18 cellular contexts compared by ENCODE assay signal in genomic region chr10:82762641-82763040, GRCh38.
DNase-seq lines count a peak whose midpoint lies in the region; ATAC-seq and TF ChIP-seq lines count a peak whose summit lies in the region.
"Had no signal": no experiment of that assay in that cellular context is flagged by ENCODE, and none has a peak within 500 bp of the region (broad histone marks: within the 10 kb centered on the region; RNA-seq: fewer than 3 reads in every experiment).

No MANE protein-coding gene starts in this region.

- H3K9me3 ChIP-seq in CD8-positive, alpha-beta T cell (ENCODE audit: low read length): no peaks in the 10 kb centered on the region
- H3K9me3 ChIP-seq in lower lobe of right lung (no peaks in the 10 kb centered on the region), endodermal cell (ENCODE audit: control insufficient read depth, low read length) (no peaks in the 10 kb centered on the region)

- peak; percentile 0 for TF ChIP-seq CTCF in CD8-positive, alpha-beta T cell (IDR thresholded peaks at IDR 0.05)
- TF ChIP-seq CTCF in astrocyte of the cerebellum (IDR thresholded peaks at IDR 0.05; ENCODE audit: low read depth, low read length, missing control alignments) (no peak), lower lobe of right lung (IDR thresholded peaks at IDR 0.05) (no peak), endodermal cell (conservative IDR thresholded peaks at IDR 0.05) (no peak)

- WGBS in endodermal cell (ENCODE audit: insufficient coverage in 1 of 2, insufficient read length in 1 of 2), 2 experiments: 95 to 100% methylated on average over 1 to 2 of the region's 2 CpGs

- H3K27me3 ChIP-seq in CD8-positive, alpha-beta T cell (ENCODE audit: insufficient read depth, low read length): no peaks in the 10 kb centered on the region
- H3K27me3 ChIP-seq in lower lobe of right lung (ENCODE audit: low read depth) (no peaks in the 10 kb centered on the region), endodermal cell (ENCODE audit: control insufficient read depth, insufficient read depth, low read length, poor library complexity, severe bottlenecking) (no peaks in the 10 kb centered on the region)

- H3K4me1 ChIP-seq in CD8-positive, alpha-beta T cell (ENCODE audit: insufficient read depth, low read length): no peaks in the 10 kb centered on the region
- H3K4me1 ChIP-seq in lower lobe of right lung (no peaks in the 10 kb centered on the region), endodermal cell (ENCODE audit: control insufficient read depth, insufficient read depth, low read length) (no peaks in the 10 kb centered on the region)

- H3K4me3 ChIP-seq in CD8-positive, alpha-beta T cell (ENCODE audit: low read depth, low read length): no peak overlapping the region
- H3K4me3 ChIP-seq in astrocyte of the cerebellum (ENCODE audit: low read depth, low read length) (no peak overlapping the region), lower lobe of right lung (no peak overlapping the region), endodermal cell (ENCODE audit: low read length) (no peak overlapping the region)
- H3K4me3 ChIP-seq: GM12878, GM23338 had no signal

- no peak for ATAC-seq in CD8-positive, alpha-beta T cell
- ATAC-seq in lower lobe of right lung: no peak
- ATAC-seq: GM12878, GM23338, HCT116 had no signal

- intact Hi-C loops in CD8-positive, alpha-beta T cell (cut with DNase I, micrococcal nuclease): no loop called here
- intact Hi-C loops in lower lobe of right lung (cut with DNase I): no loop called here

- no peak overlapping the region for H3K27ac Mint-ChIP-seq in CD8-positive, alpha-beta T cell
- no peak overlapping the region for H3K27ac Mint-ChIP-seq in endodermal cell
- H3K27ac Mint-ChIP-seq: CD4-positive, alpha-beta memory T cell; GM23338; H9 had no signal

- H3K9ac ChIP-seq in endodermal cell (ENCODE audit: extremely low read depth, low read length, poor library complexity, severe bottlenecking): no peak overlapping the region

- H3K36me3 ChIP-seq in CD8-positive, alpha-beta T cell (ENCODE audit: insufficient read depth, low read length): no peaks in the 10 kb centered on the region
- H3K36me3 ChIP-seq in lower lobe of right lung (no peaks in the 10 kb centered on the region), endodermal cell (ENCODE audit: control insufficient read depth, insufficient read depth, low read length) (no peaks in the 10 kb centered on the region)

- CTCF ChIA-PET in CD8-positive, alpha-beta T cell (lab: Charles Lee): no interaction called here

- no peaks in the 10 kb centered on the region for H3K4me1 Mint-ChIP-seq in CD8-positive, alpha-beta T cell (ENCODE audit: low read depth)
- peaks cover 3% of the 10 kb centered on the region for H3K4me1 Mint-ChIP-seq in endodermal cell
- H3K4me1 Mint-ChIP-seq: CD4-positive, alpha-beta memory T cell had no signal

- no peak overlapping the region for H3K4me3 Mint-ChIP-seq in CD8-positive, alpha-beta T cell
- H3K4me3 Mint-ChIP-seq in endodermal cell: no peak overlapping the region
- H3K4me3 Mint-ChIP-seq: CD4-positive, alpha-beta memory T cell; GM23338; H9 had no signal

- no peak overlapping the region for H3K27ac ChIP-seq in CD8-positive, alpha-beta T cell (ENCODE audit: low read depth, low read length)
- H3K27ac ChIP-seq in lower lobe of right lung (no peak overlapping the region), endodermal cell (ENCODE audit: low read depth, low read length) (no peak overlapping the region)

- POLR2A ChIA-PET in CD8-positive, alpha-beta T cell (lab: Charles Lee): no interaction called here

- in situ Hi-C loops in astrocyte of the cerebellum (cut with HindIII; ENCODE audit: low sequenced_read_pairs): no loop called here

- DNase-seq in CD8-positive, alpha-beta T cell: no peak
- peak; percentile 1 for DNase-seq in COLO829 (ENCODE audit: low spot score)
- DNase-seq in RPMI7951 (ENCODE audit: low read depth): peak; percentile 28
- DNase-seq in astrocyte of the cerebellum (ENCODE audit: low read depth): peak; percentile 2
- DNase-seq in lower lobe of right lung: no peak
- no peak for DNase-seq in NCI-H526 treated with DMSO at 0.1 percent for 48 hours (lab: John Stamatoyannopoulos, UW)
- no peak for DNase-seq in endodermal cell
- DNase-seq in ureter (ENCODE audit: low spot score): no peak
- DNase-seq: C1 segment of cervical spinal cord; CD4-positive, alpha-beta memory T cell; DMS 273 treated with DMSO at 0.1 percent for 48 hours; DMS79; EL; GDM1; H9 had no signal

- peaks cover 5% of the 10 kb centered on the region for H3K9me3 Mint-ChIP-seq in CD8-positive, alpha-beta T cell
- H3K9me3 Mint-ChIP-seq in endodermal cell: peaks cover 7% of the 10 kb centered on the region

- H3K36me3 Mint-ChIP-seq in CD8-positive, alpha-beta T cell: no peaks in the 10 kb centered on the region
- H3K36me3 Mint-ChIP-seq in endodermal cell (ENCODE audit: low read depth): peaks cover 3% of the 10 kb centered on the region
- H3K36me3 Mint-ChIP-seq: CD4-positive, alpha-beta memory T cell had no signal

- H3K27me3 Mint-ChIP-seq in CD8-positive, alpha-beta T cell (ENCODE audit: low read depth): no peaks in the 10 kb centered on the region
- no peaks in the 10 kb centered on the region for H3K27me3 Mint-ChIP-seq in endodermal cell (ENCODE audit: insufficient read depth)
- H3K27me3 Mint-ChIP-seq: CD4-positive, alpha-beta memory T cell had no signal

Comparison
In these comparisons a context has a peak if more than half of its experiments do, and no peak if none do; other contexts are left out.
1. DNase-seq: peak in COLO829 (single experiment), RPMI7951 (single experiment) and astrocyte of the cerebellum (single experiment); none in CD8-positive, alpha-beta T cell (0 of 7), lower lobe of right lung (single experiment), NCI-H526 treated with DMSO at 0.1 percent for 48 hours (single experiment), endodermal cell (single experiment) and ureter (single experiment).